Comparison of ENCODE assay signal across 16 cellular contexts in the genomic region with DNA sequence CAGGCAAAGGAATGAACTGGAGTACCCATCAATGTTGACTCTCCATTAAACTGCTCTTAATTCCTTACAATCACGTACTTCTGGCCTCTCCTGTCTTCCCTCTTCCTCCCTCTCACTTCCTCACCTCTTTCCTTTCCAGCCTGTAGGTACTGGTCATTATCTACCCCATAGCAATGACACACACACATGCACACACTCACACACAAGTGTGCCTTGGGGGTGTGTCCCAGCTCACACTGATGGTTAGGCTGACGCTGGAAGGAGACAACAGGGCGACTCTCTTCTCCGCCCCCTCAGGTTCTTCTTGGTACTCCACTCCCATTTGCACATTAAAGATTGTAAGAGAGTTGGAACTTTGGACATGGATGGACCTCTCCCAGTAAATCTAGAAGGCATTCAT. TPM values are rescaled to one million over a fixed set of nuclear protein-coding genes. Genes with fewer than 3 reads are reported as not detected.
DNase-seq lines count a peak whose midpoint lies in the region; ATAC-seq, FAIRE-seq and TF ChIP-seq lines count a peak whose summit lies in the region.
"Had no signal": no experiment of that assay in that cellular context is flagged by ENCODE, and none has a peak within 500 bp of the region (broad histone marks: within the 10 kb centered on the region; RNA-seq: fewer than 3 reads in every experiment).

No MANE protein-coding gene starts in this region.

- POLR2A ChIA-PET in K562 (lab: Yijun Ruan, JAX) = interaction anchor here (0.9 to 2.0 kb wide), 2 partner anchors 13 to 14 kb away, joined by 4 to 6 read pairs; a partner anchor contains a TSS

- H3K27ac Mint-ChIP-seq in type B pancreatic cell = no peak overlapping the region
- H3K27ac Mint-ChIP-seq: activated T-helper 17 cell treated with anti-CD3 and anti-CD28 coated beads, Interleukin-2, amount 50 U/mL, for 72 hours had no signal

- in situ Hi-C loops in K562 (cut with MboI) = no loop called here

- no peaks in the 10 kb centered on the region for H3K9me3 ChIP-seq in right atrium auricular region
- no peaks in the 10 kb centered on the region for H3K9me3 ChIP-seq in K562 (replicated peaks; ENCODE audit: control insufficient read depth, insufficient read depth, low read depth, low read length)
- H3K9me3 ChIP-seq in iPS-15b (ENCODE audit: control insufficient read depth, insufficient read depth, low read length) = no peaks in the 10 kb centered on the region

- no peak for TF ChIP-seq POLR2A in K562 (conservative IDR thresholded peaks at IDR 0.05)

- H3K36me3 ChIP-seq in right atrium auricular region (no peaks in the 10 kb centered on the region), K562 (ENCODE audit: control insufficient read depth, insufficient read depth, low read length) (no peaks in the 10 kb centered on the region), iPS-15b (ENCODE audit: control insufficient read depth, insufficient read depth, low read length) (no peaks in the 10 kb centered on the region)

- TF ChIP-seq CTCF in right atrium auricular region (IDR thresholded peaks at IDR 0.05) (no peak), K562 (IDR thresholded peaks at IDR 0.05 in 2 of 3, conservative IDR thresholded peaks at IDR 0.05 in 1 of 3; ENCODE audit: insufficient read depth in 2 of 3, low read depth in 1 of 3, low read length in 3 of 3) (peak; percentile 52 to 77 (median 63)), type B pancreatic cell (conservative IDR thresholded peaks at IDR 0.05) (peak; percentile 44)

- TF ChIP-seq RAD21 in K562 (CRISPR knock-in tag; conservative IDR thresholded peaks at IDR 0.05 in 1 of 2, IDR thresholded peaks at IDR 0.05 in 1 of 2) = peak in 1 of 2 experiments; percentile 36; a peak in 2 of 4 replicates

- no peak for TF ChIP-seq EP300 in K562 (IDR thresholded peaks at IDR 0.05; ENCODE audit: low read length)

- H4K20me1 ChIP-seq in K562 (replicated peaks; ENCODE audit: control insufficient read depth, insufficient read depth, low read length) = no peaks in the 10 kb centered on the region

- H2AFZ ChIP-seq in K562 (ENCODE audit: low read depth, low read length) = 0 out of 2 replicates have a peak overlapping the region, but pooled peaks have one; percentile 28

- H3K36me3 Mint-ChIP-seq in type B pancreatic cell = no peaks in the 10 kb centered on the region
- H3K36me3 Mint-ChIP-seq: IgD-negative memory B cell had no signal

- H3K4me2 ChIP-seq in K562 (ENCODE audit: insufficient read depth, low read length) = no peak overlapping the region

- peaks cover 14% of the 10 kb centered on the region for H3K4me1 Mint-ChIP-seq in type B pancreatic cell (ENCODE audit: unreplicated experiment)

- no peak overlapping the region for H3K4me3 ChIP-seq in right atrium auricular region
- no peak overlapping the region for H3K4me3 ChIP-seq in K562
- H3K4me3 ChIP-seq in iPS-15b (ENCODE audit: low read depth, low read length) = peak overlapping the region; percentile 13

- no peaks in the 10 kb centered on the region for H3K79me2 ChIP-seq in K562 (ENCODE audit: control insufficient read depth, insufficient read depth, low read length)

- no peak overlapping the region for H3K4me3 Mint-ChIP-seq in type B pancreatic cell
- H3K4me3 Mint-ChIP-seq: activated T-helper 17 cell treated with anti-CD3 and anti-CD28 coated beads, Interleukin-2, amount 50 U/mL, for 72 hours; IgD-negative memory B cell; stimulated activated naive CD8-positive, alpha-beta T cell treated with anti-CD3 and anti-CD28 coated beads, Interleukin-15, amount 100 ng/mL, for 72 hours had no signal

- no peaks in the 10 kb centered on the region for H3K27me3 Mint-ChIP-seq in type B pancreatic cell
- H3K27me3 Mint-ChIP-seq: activated T-helper 17 cell treated with anti-CD3 and anti-CD28 coated beads, Interleukin-2, amount 50 U/mL, for 72 hours; IgD-negative memory B cell; stimulated activated naive CD8-positive, alpha-beta T cell treated with anti-CD3 and anti-CD28 coated beads, Interleukin-15, amount 100 ng/mL, for 72 hours had no signal

- CTCF ChIA-PET in K562 (lab: Yijun Ruan, JAX; ENCODE audit: low intra/inter-chr PET ratio) = interaction anchor here (0.9 kb wide), 1 partner anchor 15 kb away, joined by 3 read pairs; no protein-coding TSS in a partner anchor

- H3K27me3 ChIP-seq in right atrium auricular region (no peaks in the 10 kb centered on the region), K562 (ENCODE audit: control insufficient read depth in 2 of 2, insufficient read depth in 2 of 2, low read length in 2 of 2) (no peaks in the 10 kb centered on the region), iPS-15b (ENCODE audit: control insufficient read depth, insufficient read depth, low read length) (no peaks in the 10 kb centered on the region)

- no peaks in the 10 kb centered on the region for H3K9me1 ChIP-seq in K562 (ENCODE audit: control insufficient read depth, insufficient read depth, low read length)

- ATAC-seq in Right ventricle myocardium inferior (no peak), K562 (peak; percentile 81)
- ATAC-seq: activated T-helper 17 cell treated with anti-CD3 and anti-CD28 coated beads, Interleukin-2, amount 50 U/mL, for 72 hours; stimulated activated naive CD8-positive, alpha-beta T cell treated with anti-CD3 and anti-CD28 coated beads, Interleukin-15, amount 100 ng/mL, for 72 hours had no signal

- H3K4me1 ChIP-seq in right atrium auricular region (no peaks in the 10 kb centered on the region), K562 (replicated peaks in 1 of 2; ENCODE audit: control insufficient read depth in 2 of 2, insufficient read depth in 2 of 2, low read length in 2 of 2) (peaks cover 13 to 14% of the 10 kb centered on the region in 2 experiments; a peak in 3 of 5 replicates), iPS-15b (ENCODE audit: control insufficient read depth, insufficient read depth, low read length) (peaks cover 17% of the 10 kb centered on the region)

- no peak overlapping the region for H3K27ac ChIP-seq in right atrium auricular region
- H3K27ac ChIP-seq in K562 (ENCODE audit: extremely low read depth, low read depth, low read length) = no peak overlapping the region
- H3K27ac ChIP-seq: RWPE1 had no signal

- no peak overlapping the region for H3K9ac ChIP-seq in K562 (ENCODE audit: insufficient read depth in 1 of 2, low read depth in 2 of 2, low read length in 2 of 2)
- H3K9ac ChIP-seq in iPS-15b (ENCODE audit: low read depth, low read length) = no peak overlapping the region

- intact Hi-C loops in Right ventricle myocardium inferior (cut with DNase I) = no loop called here
- intact Hi-C loops in K562 (cut with micrococcal nuclease) = no loop called here

- 23% methylated on average over 4 of the region's 4 CpGs for WGBS in K562 (ENCODE audit: insufficient coverage, low coverage, missing lambda C conversion rate)

- no TSS peak for BruUV-seq in K562 (replicated peaks; lab: Mats Ljungman, UMichigan)

- H3K9me3 Mint-ChIP-seq in type B pancreatic cell = peaks cover 8% of the 10 kb centered on the region
- H3K9me3 Mint-ChIP-seq: activated T-helper 17 cell treated with anti-CD3 and anti-CD28 coated beads, Interleukin-2, amount 50 U/mL, for 72 hours; IgD-negative memory B cell had no signal

- DNase-seq in right atrium auricular region (ENCODE audit: low spot score) (peak; percentile 28), Right ventricle myocardium inferior (ENCODE audit: missing footprints) (no peak), K562 (ENCODE audit: extremely low read depth in 1 of 4, low spot score in 3 of 4) (peak; percentile 66 to 71 (median 69)), type B pancreatic cell (ENCODE audit: extremely low spot score, unreplicated experiment) (no peak)
- no peak for DNase-seq in stimulated activated naive CD4-positive, alpha-beta T cell (lab: John Stamatoyannopoulos, UW)
- no peak for DNase-seq in stimulated activated CD4-positive, alpha-beta T cell treated with anti-CD3 and anti-CD28 coated beads, Interleukin-12 subunit alpha, Interleukin-12 subunit beta, amount 100 ng/mL, for 4 hours
- DNase-seq in effector CD8-positive, alpha-beta T cell (lab: John Stamatoyannopoulos, UW) = no peak
- DNase-seq: activated CD4-positive, alpha-beta T cell treated with anti-CD3 and anti-CD28 coated beads, Interleukin-2, amount 50 U/mL, for 1 hour; mesenchymal stem cell; small intestine; stimulated activated naive CD8-positive, alpha-beta T cell treated with anti-CD3 and anti-CD28 coated beads, Interleukin-15, amount 100 ng/mL, for 72 hours had no signal

- peak; percentile 84 for FAIRE-seq in K562 (lab: Jason Lieb, UNC)
- FAIRE-seq: small intestine had no signal

RNA-seq across cellular contexts. Expression of a gene that starts 14.0 kb away (rescaled TPM):
- total RNA-seq in right atrium auricular region = 10 to 100 TPM; 11.2 to 17.5 TPM
- 3.2 TPM for total RNA-seq in Right ventricle myocardium inferior
- 38.5 and 40.9 TPM in 2 replicates for total RNA-seq in K562 (2011; cell fraction: chromatin; rRNA removed; ENCODE audit: low replicate concordance)
- total RNA-seq in K562 (2011; cell fraction: nucleolus; rRNA removed) = 25.5 and 30.9 TPM in 2 replicates
- 39.8 and 60.8 TPM in 2 replicates for total RNA-seq in K562 (2011; cell fraction: nucleoplasm; rRNA removed)
- 18.8 and 18.9 TPM in 2 replicates for total RNA-seq in K562 (2014; rRNA removed)
- 30.7 and 37.5 TPM in 2 replicates for total RNA-seq in K562 (2014; rRNA removed; fragmentation: Illumina TruSeq; extraction: Trizol)
- 18.4 and 21.5 TPM in 2 replicates for total RNA-seq in K562 (2015; rRNA removed; fragmentation: Illumina TruSeq; extraction: Trizol)
- total RNA-seq in K562 (2021) = 31.7 and 37.0 TPM in 2 replicates
- 72.3 and 136 TPM in 2 replicates for polyA plus RNA-seq in K562 (2011; rRNA removed)
- 68.2 and 93.0 TPM in 2 replicates for polyA plus RNA-seq in K562 (2011; cell fraction: cytosol; rRNA removed)
- 24.3 and 46.3 TPM in 2 replicates for polyA plus RNA-seq in K562 (2011; cell fraction: nucleus; rRNA removed)
- 21.2 and 35.3 TPM in 2 replicates for polyA plus RNA-seq in K562 (2012)
- 34.6 and 40.3 TPM in 2 replicates for polyA plus RNA-seq in K562 (2014; fragmentation: Illumina TruSeq; extraction: Trizol)
- polyA plus RNA-seq in K562 (2014; fragmentation: Nextera tagmentation; extraction: Ambion mirVana) = 10 to 100 TPM; 12.1 to 20.0 TPM
- polyA plus RNA-seq in K562 (2014; rRNA removed) = 26.6 and 32.2 TPM in 2 replicates
- polyA minus RNA-seq in K562 (2011; rRNA and poly(A)+ RNA removed) = 75.4 and 149 TPM in 2 replicates
- polyA minus RNA-seq in K562 (2011; cell fraction: cytosol; rRNA and poly(A)+ RNA removed) = 34.9 and 85.8 TPM in 2 replicates
- 14.3 and 16.3 TPM in 2 replicates for polyA minus RNA-seq in K562 (2011; cell fraction: nucleus; rRNA and poly(A)+ RNA removed)
- total RNA-seq in type B pancreatic cell (ENCODE audit: low replicate concordance) = 6.0 and 6.5 TPM in 2 replicates
- total RNA-seq: H4 had no signal

RNA-seq across cellular contexts. Expression of a gene that starts 54.3 kb away (rescaled TPM):
- 100 to 1,000 TPM; 181 to 184 TPM for total RNA-seq in right atrium auricular region
- total RNA-seq in Right ventricle myocardium inferior = 275 TPM
- 141 and 220 TPM in 2 replicates for total RNA-seq in K562 (2011; cell fraction: chromatin; rRNA removed; ENCODE audit: low replicate concordance)
- total RNA-seq in K562 (2011; cell fraction: nucleolus; rRNA removed) = 93.6 and 93.8 TPM in 2 replicates
- 147 and 201 TPM in 2 replicates for total RNA-seq in K562 (2011; cell fraction: nucleoplasm; rRNA removed)
- 86.6 and 92.4 TPM in 2 replicates for total RNA-seq in K562 (2014; rRNA removed)
- 111 and 114 TPM in 2 replicates for total RNA-seq in K562 (2014; rRNA removed; fragmentation: Illumina TruSeq; extraction: Trizol)
- total RNA-seq in K562 (2015; rRNA removed; fragmentation: Illumina TruSeq; extraction: Trizol) = 100 and 113 TPM in 2 replicates
- 124 and 126 TPM in 2 replicates for total RNA-seq in K562 (2021)
- polyA plus RNA-seq in K562 (2011; rRNA removed) = 151 and 210 TPM in 2 replicates
- 171 and 185 TPM in 2 replicates for polyA plus RNA-seq in K562 (2011; cell fraction: cytosol; rRNA removed)
- polyA plus RNA-seq in K562 (2011; cell fraction: nucleus; rRNA removed) = 130 and 168 TPM in 2 replicates
- polyA plus RNA-seq in K562 (2012) = 133 and 231 TPM in 2 replicates
- 162 and 176 TPM in 2 replicates for polyA plus RNA-seq in K562 (2014; fragmentation: Illumina TruSeq; extraction: Trizol)
- 100 to 1,000 TPM; 143 to 211 TPM for polyA plus RNA-seq in K562 (2014; fragmentation: Nextera tagmentation; extraction: Ambion mirVana)
- 145 and 159 TPM in 2 replicates for polyA plus RNA-seq in K562 (2014; rRNA removed)
- polyA minus RNA-seq in K562 (2011; rRNA and poly(A)+ RNA removed) = 135 and 183 TPM in 2 replicates
- polyA minus RNA-seq in K562 (2011; cell fraction: cytosol; rRNA and poly(A)+ RNA removed) = 64.3 and 74.2 TPM in 2 replicates
- 60.0 and 62.5 TPM in 2 replicates for polyA minus RNA-seq in K562 (2011; cell fraction: nucleus; rRNA and poly(A)+ RNA removed)
- total RNA-seq in type B pancreatic cell (ENCODE audit: low replicate concordance) = 57.5 and 61.2 TPM in 2 replicates

Comparison
In these comparisons a context has a peak if more than half of its experiments do, and no peak if none do; other contexts are left out.
1. DNase-seq: peak in right atrium auricular region (single experiment) and K562 (4 of 4); none in Right ventricle myocardium inferior (single experiment), type B pancreatic cell (single experiment), stimulated activated naive CD4-positive, alpha-beta T cell (0 of 6), stimulated activated CD4-positive, alpha-beta T cell treated with anti-CD3 and anti-CD28 coated beads, Interleukin-12 subunit alpha, Interleukin-12 subunit beta, amount 100 ng/mL, for 4 hours (single experiment) and effector CD8-positive, alpha-beta T cell (single experiment).
2. CTCF ChIP-seq: peak in K562 (3 of 3) and type B pancreatic cell (single experiment); none in right atrium auricular region (0 of 2).